1 cellular context compared by ENCODE assay signal in genomic region chr10:28676297-28676967, GRCh38.
TF ChIP-seq lines count a peak whose summit lies in the region.

No MANE protein-coding gene starts in this region.

TF ChIP-seq in HCT116, 20 proteins besides CTCF, POLR2A, EP300 and RAD21 (continued from another document):
- TF ChIP-seq SRF (IDR thresholded peaks at IDR 0.05; ENCODE audit: low read depth) (no peak), TCF7L2 (IDR thresholded peaks at IDR 0.05; ENCODE audit: borderline replicate concordance, extremely low read depth, insufficient read depth, insufficient read length) (no peak), EGR1 (IDR thresholded peaks at IDR 0.05; ENCODE audit: low read depth) (no peak), EZH2phosphoT487 (IDR thresholded peaks at IDR 0.05; ENCODE audit: borderline replicate concordance) (no peak)
- TF ChIP-seq, protein P1, sequence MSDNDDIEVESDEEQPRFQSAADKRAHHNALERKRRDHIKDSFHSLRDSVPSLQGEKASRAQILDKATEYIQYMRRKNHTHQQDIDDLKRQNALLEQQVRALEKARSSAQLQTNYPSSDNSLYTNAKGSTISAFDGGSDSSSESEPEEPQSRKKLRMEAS (IDR thresholded peaks at IDR 0.05) = no peak
